ENCODE assay signal across 8 cellular contexts in the genomic region with DNA sequence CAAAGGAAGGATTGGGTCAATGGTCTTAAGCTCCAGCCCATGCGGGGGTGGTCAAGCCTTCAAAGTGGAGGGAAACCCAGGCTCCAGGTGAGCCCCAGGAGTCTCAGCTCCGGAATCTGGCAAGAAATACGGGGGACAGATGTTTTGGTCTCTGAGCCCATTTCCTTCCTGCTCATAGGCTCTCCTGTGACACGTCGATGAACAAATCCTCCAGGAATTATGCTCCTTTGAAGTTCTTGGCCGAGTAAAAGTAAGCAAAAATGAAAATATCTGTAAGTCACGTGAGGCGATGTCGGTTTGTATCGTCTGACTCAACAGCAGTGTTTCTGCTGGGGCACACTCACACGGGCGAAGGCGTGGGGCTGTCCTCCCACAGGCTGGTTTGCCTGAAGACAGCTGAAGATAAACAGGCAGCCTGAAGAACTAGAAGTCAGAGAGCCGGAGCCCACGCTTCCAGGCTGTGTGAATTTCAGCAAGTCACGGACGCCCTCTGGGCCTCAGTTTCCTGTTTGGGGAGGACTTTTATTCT. TPM values are rescaled to one million over a fixed set of nuclear protein-coding genes. Genes with fewer than 3 reads are reported as not detected.
A peak's percentile ranks its signal among the peaks of the same experiment; 100 is the strongest.
DNase-seq lines count a peak whose midpoint lies in the region; ATAC-seq lines count a peak whose summit lies in the region.

No MANE protein-coding gene starts in this region.

- peak; percentile 10 for ATAC-seq in HG02970 (IDR thresholded peaks at IDR 0.05; ENCODE audit: low FRiP score, unreplicated experiment)
- no peak for ATAC-seq in GM18519 (IDR thresholded peaks at IDR 0.05; ENCODE audit: low FRiP score, unreplicated experiment)

- DNase-seq in EH (ENCODE audit: low read depth), result peak; percentile 91
- DNase-seq in activated CD4-positive, alpha-beta T cell treated with anti-CD3 and anti-CD28 coated beads, Interleukin-2, amount 10 ng/mL, durations not matched to agents 7 days and 5 days, result peak; percentile 33
- DNase-seq in epithelial cell of prostate (ENCODE audit: low read depth, low spot score), result no peak
- peak; percentile 50 to 65 for DNase-seq in stimulated activated CD4-positive, alpha-beta T cell treated with anti-CD3 and anti-CD28 coated beads, Interleukin-1b, Interleukin-23, amount 100 ng/mL, for 4 hours (ENCODE audit: low read depth in 2 of 2)
- no peak for DNase-seq in NCI-H2171 (lab: John Stamatoyannopoulos, UW)
- DNase-seq in inferior parietal cortex (ENCODE audit: extremely low spot score), result no peak

- H3K27ac ChIP-seq in epithelial cell of prostate, result peak overlapping the region; percentile 100

- peaks cover 72% of the 10 kb centered on the region for H3K4me1 Mint-ChIP-seq in activated CD4-positive, alpha-beta T cell treated with anti-CD3 and anti-CD28 coated beads, Interleukin-2, amount 10 ng/mL, durations not matched to agents 7 days and 5 days

- POLR2A ChIA-PET in activated CD4-positive, alpha-beta T cell treated with anti-CD3 and anti-CD28 coated beads, Interleukin-2, amount 10 ng/mL, durations not matched to agents 7 days and 5 days (lab: Charles Lee), result no interaction called here

- no peaks in the 10 kb centered on the region for H3K36me3 Mint-ChIP-seq in activated CD4-positive, alpha-beta T cell treated with anti-CD3 and anti-CD28 coated beads, Interleukin-2, amount 10 ng/mL, durations not matched to agents 7 days and 5 days (ENCODE audit: low read depth)

- H3K27ac Mint-ChIP-seq in activated CD4-positive, alpha-beta T cell treated with anti-CD3 and anti-CD28 coated beads, Interleukin-2, amount 10 ng/mL, durations not matched to agents 7 days and 5 days, result peak overlapping the region; percentile 88

- H3K9me3 Mint-ChIP-seq in activated CD4-positive, alpha-beta T cell treated with anti-CD3 and anti-CD28 coated beads, Interleukin-2, amount 10 ng/mL, durations not matched to agents 7 days and 5 days, result no peaks in the 10 kb centered on the region

- CTCF ChIA-PET in activated CD4-positive, alpha-beta T cell treated with anti-CD3 and anti-CD28 coated beads, Interleukin-2, amount 10 ng/mL, durations not matched to agents 7 days and 5 days (lab: Charles Lee), result interaction anchor here (0.6 to 6.1 kb wide), 8 partner anchors 9 to 284 kb away, joined by 3 to 88 read pairs (median 4); no protein-coding TSS in a partner anchor

- H3K27me3 Mint-ChIP-seq in activated CD4-positive, alpha-beta T cell treated with anti-CD3 and anti-CD28 coated beads, Interleukin-2, amount 10 ng/mL, durations not matched to agents 7 days and 5 days, result no peaks in the 10 kb centered on the region

- peak overlapping the region; percentile 20 for H3K4me3 Mint-ChIP-seq in activated CD4-positive, alpha-beta T cell treated with anti-CD3 and anti-CD28 coated beads, Interleukin-2, amount 10 ng/mL, durations not matched to agents 7 days and 5 days

RNA-seq across cellular contexts. Expression of a gene that starts 52.6 kb away (rescaled TPM):
- total RNA-seq in activated CD4-positive, alpha-beta T cell treated with anti-CD3 and anti-CD28 coated beads, Interleukin-2, amount 10 ng/mL, durations not matched to agents 7 days and 5 days, result 10 to 100 TPM; 36.3 to 44.2 TPM

Comparison
In these comparisons a context has a peak if more than half of its experiments do, and no peak if none do; other contexts are left out.
1. DNase-seq: peak in EH (single experiment), activated CD4-positive, alpha-beta T cell treated with anti-CD3 and anti-CD28 coated beads, Interleukin-2, amount 10 ng/mL, durations not matched to agents 7 days and 5 days (single experiment) and stimulated activated CD4-positive, alpha-beta T cell treated with anti-CD3 and anti-CD28 coated beads, Interleukin-1b, Interleukin-23, amount 100 ng/mL, for 4 hours (2 of 2); none in epithelial cell of prostate (single experiment), NCI-H2171 (single experiment) and inferior parietal cortex (single experiment).